21 cellular contexts compared by ENCODE assay signal in genomic region chr3:126315083-126315658, GRCh38. TPM values are rescaled to one million over a fixed set of nuclear protein-coding genes. Genes with fewer than 3 reads are reported as not detected.
DNase-seq lines count a peak whose midpoint lies in the region; ATAC-seq and TF ChIP-seq lines count a peak whose summit lies in the region.
"Had no signal": no experiment of that assay in that cellular context is flagged by ENCODE, and none has a peak within 500 bp of the region (broad histone marks: within the 10 kb centered on the region; RNA-seq: fewer than 3 reads in every experiment).

No MANE protein-coding gene starts in this region.

- no peaks in the 10 kb centered on the region for H3K27me3 Mint-ChIP-seq in activated CD4-positive, alpha-beta T cell treated with anti-CD3 and anti-CD28 coated beads, Interleukin-2, amount 10 ng/mL, durations not matched to agents 24 days and 14 days
- H3K27me3 Mint-ChIP-seq in H9 (ENCODE audit: low read depth) (peaks cover 13% of the 10 kb centered on the region), osteocyte (ENCODE audit: unreplicated experiment) (peaks cover 26% of the 10 kb centered on the region)

- H3K18ac ChIP-seq in H9 (ENCODE audit: insufficient read length, low read depth, low read length): no peak overlapping the region

- no peaks in the 10 kb centered on the region; the same call in 1 of the 2 replicates for H3K4me1 ChIP-seq in H9 (ENCODE audit: insufficient read depth, low read length)

- H3K14ac ChIP-seq in H9 (ENCODE audit: insufficient read depth, low read length): no peak overlapping the region

- peak; percentile 62 for ATAC-seq in left ventricle myocardium superior
- ATAC-seq in HG02763 (IDR thresholded peaks at IDR 0.05; ENCODE audit: unreplicated experiment): no peak
- ATAC-seq: K562 had no signal

- no peak overlapping the region for H2AFZ ChIP-seq in H9 (ENCODE audit: low read length)

- H3K4me3 Mint-ChIP-seq in activated CD4-positive, alpha-beta T cell treated with anti-CD3 and anti-CD28 coated beads, Interleukin-2, amount 10 ng/mL, durations not matched to agents 24 days and 14 days: no peak overlapping the region
- H3K4me3 Mint-ChIP-seq in H9: no peak overlapping the region
- H3K4me3 Mint-ChIP-seq in osteocyte (ENCODE audit: unreplicated experiment): no peak overlapping the region
- H3K4me3 Mint-ChIP-seq: B cell had no signal

- intact Hi-C loops in activated CD4-positive, alpha-beta T cell treated with anti-CD3 and anti-CD28 coated beads, Interleukin-2, amount 10 ng/mL, durations not matched to agents 24 days and 14 days (cut with micrococcal nuclease): no loop called here
- intact Hi-C loops in left ventricle myocardium superior (cut with micrococcal nuclease): no loop called here

- H2AK5ac ChIP-seq in H9 (ENCODE audit: insufficient read length, low read length): no peak overlapping the region

- H3K4me2 ChIP-seq in H9 (ENCODE audit: insufficient read depth, insufficient read length, low read length): no peak overlapping the region

- no peaks in the 10 kb centered on the region for H3K23me2 ChIP-seq in H9 (ENCODE audit: insufficient read length, low read depth, low read length, poor library complexity, severe bottlenecking)

- no peak overlapping the region for H2BK20ac ChIP-seq in H9 (ENCODE audit: low read depth, low read length, poor library complexity, severe bottlenecking)

- no peak overlapping the region for H4K8ac ChIP-seq in H9 (replicated peaks; ENCODE audit: insufficient read length, low read depth, low read length)

- TF ChIP-seq CTCF in H9 (conservative IDR thresholded peaks at IDR 0.05) (no peak), osteocyte (IDR thresholded peaks at IDR 0.05) (no peak)

- no peak overlapping the region for H3K23ac ChIP-seq in H9 (ENCODE audit: insufficient read length, low read depth, low read length)

- no CpG with 5 or more reads among the region's 7 CpGs for WGBS in H9 (ENCODE audit: extremely low coverage, insufficient read length, low lambda C conversion rate)

- H3K4me1 Mint-ChIP-seq in activated CD4-positive, alpha-beta T cell treated with anti-CD3 and anti-CD28 coated beads, Interleukin-2, amount 10 ng/mL, durations not matched to agents 24 days and 14 days: no peaks in the 10 kb centered on the region
- peaks cover 14 to 18% of the 10 kb centered on the region in 2 experiments for H3K4me1 Mint-ChIP-seq in H9
- H3K4me1 Mint-ChIP-seq in osteocyte (ENCODE audit: unreplicated experiment): peaks cover 2% of the 10 kb centered on the region
- H3K4me1 Mint-ChIP-seq: B cell had no signal

- no peaks in the 10 kb centered on the region for H3K36me3 Mint-ChIP-seq in activated CD4-positive, alpha-beta T cell treated with anti-CD3 and anti-CD28 coated beads, Interleukin-2, amount 10 ng/mL, durations not matched to agents 24 days and 14 days (ENCODE audit: low read depth)
- H3K36me3 Mint-ChIP-seq in H9 (ENCODE audit: insufficient read depth in 1 of 3, low read depth in 3 of 3): peaks cover 0 to 5% (median 2%) of the 10 kb centered on the region in 3 experiments; a peak in 3 of 7 replicates
- H3K36me3 Mint-ChIP-seq in osteocyte (ENCODE audit: unreplicated experiment): no peaks in the 10 kb centered on the region

- no peaks in the 10 kb centered on the region for H3K27me3 ChIP-seq in H9 (ENCODE audit: insufficient read depth, low read length)

- peak; percentile 22 for DNase-seq in activated CD4-positive, alpha-beta T cell treated with anti-CD3 and anti-CD28 coated beads, Interleukin-2, amount 10 ng/mL, durations not matched to agents 24 days and 14 days
- no peak for DNase-seq in activated CD4-positive, alpha-beta T cell treated with anti-CD3 and anti-CD28 coated beads, Interleukin-2, amount 50 U/mL, for 48 hours
- DNase-seq in H9 (peak; percentile 21), left ventricle myocardium superior (no peak), osteocyte (ENCODE audit: extremely low spot score, unreplicated experiment) (peak; percentile 54), NCI-H510A (lab: John Stamatoyannopoulos, UW) (no peak), activated gamma-delta T cell treated with Interleukin-2 at 50 U/mL for 16 hours (no peak)
- DNase-seq: 8988T; DMS 273 treated with DMSO at 0.1 percent for 48 hours; DND-41; HCEC 1CT; NCI-H1092 treated with DMSO at 0.1 percent for 48 hours; NCI-H146; NCI-H2081; NCI-H2171 treated with DMSO at 0.1 percent for 48 hours; NCI-H446 treated with DMSO at 0.1 percent for 48 hours; NK-92 treated with Interleukin-12 subunit alpha and Interleukin-12 subunit beta, amount 100 ng/mL, for 24 hours; SHP77 had no signal

- H3K79me1 ChIP-seq in H9 (ENCODE audit: insufficient read depth, low read depth, low read length, poor library complexity, severe bottlenecking): no peaks in the 10 kb centered on the region

- H3K27ac Mint-ChIP-seq in activated CD4-positive, alpha-beta T cell treated with anti-CD3 and anti-CD28 coated beads, Interleukin-2, amount 10 ng/mL, durations not matched to agents 24 days and 14 days: no peak overlapping the region
- H3K27ac Mint-ChIP-seq in H9: peak overlapping the region in 1 of 3 experiments; percentile 34; a peak in 1 of 7 replicates
- H3K27ac Mint-ChIP-seq in osteocyte (ENCODE audit: unreplicated experiment): no peak overlapping the region
- H3K27ac Mint-ChIP-seq: B cell had no signal

- H3K9ac ChIP-seq in H9 (ENCODE audit: extremely low read depth, insufficient read length, low read length): no peak overlapping the region

- H3K9me3 Mint-ChIP-seq in activated CD4-positive, alpha-beta T cell treated with anti-CD3 and anti-CD28 coated beads, Interleukin-2, amount 10 ng/mL, durations not matched to agents 24 days and 14 days: no peaks in the 10 kb centered on the region
- peaks cover 9 to 11% of the 10 kb centered on the region in 2 experiments for H3K9me3 Mint-ChIP-seq in H9
- peaks cover 15% of the 10 kb centered on the region for H3K9me3 Mint-ChIP-seq in osteocyte (ENCODE audit: unreplicated experiment)

- no peaks in the 10 kb centered on the region for H3K79me2 ChIP-seq in H9 (ENCODE audit: insufficient read depth, low read length)

- H3K27ac ChIP-seq in H9 (ENCODE audit: insufficient read length, low read depth, low read length): no peak overlapping the region

- H2BK15ac ChIP-seq in H9 (ENCODE audit: low read depth, low read length): no peak overlapping the region

- H4K20me1 ChIP-seq in H9 (ENCODE audit: control insufficient read depth, insufficient read depth, insufficient read length): no peaks in the 10 kb centered on the region

- H4K91ac ChIP-seq in H9 (ENCODE audit: insufficient read length, low read depth, low read length): no peak overlapping the region

- no peaks in the 10 kb centered on the region for H3K9me3 ChIP-seq in H9 (ENCODE audit: control insufficient read depth, low read depth, low read length)

- H2BK5ac ChIP-seq in H9 (ENCODE audit: insufficient read length, low read length): no peak overlapping the region

- no peak overlapping the region for H2BK120ac ChIP-seq in H9 (ENCODE audit: low read depth, low read length, poor library complexity, severe bottlenecking)

- no peak overlapping the region for H4K5ac ChIP-seq in H9 (ENCODE audit: insufficient read length, low read depth, low read length)

- H3K4ac ChIP-seq in H9 (ENCODE audit: low read depth, low read length): no peak overlapping the region

- no peak overlapping the region for H3K56ac ChIP-seq in H9 (ENCODE audit: insufficient read length, low read depth, low read length)

- H3T11ph ChIP-seq in H9 (ENCODE audit: low read length): no peak overlapping the region

- H2BK12ac ChIP-seq in H9 (ENCODE audit: insufficient read length, low read depth, low read length): no peak overlapping the region

RNA-seq across cellular contexts. Expression of gene KLF15, which starts 42.0 kb away (rescaled TPM):
- 0.19 and 0.28 TPM in 2 replicates for total RNA-seq in activated CD4-positive, alpha-beta T cell treated with anti-CD3 and anti-CD28 coated beads, Interleukin-2, amount 10 ng/mL, durations not matched to agents 24 days and 14 days
- total RNA-seq in H9 (2021) (10.8 and 11.4 TPM in 2 replicates), left ventricle myocardium superior (28.5 TPM), osteocyte (5.7 and 7.2 TPM in 2 replicates)

Comparison
In these comparisons a context has a peak if more than half of its experiments do, and no peak if none do; other contexts are left out.
1. DNase-seq: peak in activated CD4-positive, alpha-beta T cell treated with anti-CD3 and anti-CD28 coated beads, Interleukin-2, amount 10 ng/mL, durations not matched to agents 24 days and 14 days (single experiment), H9 (single experiment) and osteocyte (single experiment); none in activated CD4-positive, alpha-beta T cell treated with anti-CD3 and anti-CD28 coated beads, Interleukin-2, amount 50 U/mL, for 48 hours (0 of 2), left ventricle myocardium superior (single experiment), NCI-H510A (single experiment) and activated gamma-delta T cell treated with Interleukin-2 at 50 U/mL for 16 hours (single experiment).